ENCODE assay signal across 9 cellular contexts in the genomic region with DNA sequence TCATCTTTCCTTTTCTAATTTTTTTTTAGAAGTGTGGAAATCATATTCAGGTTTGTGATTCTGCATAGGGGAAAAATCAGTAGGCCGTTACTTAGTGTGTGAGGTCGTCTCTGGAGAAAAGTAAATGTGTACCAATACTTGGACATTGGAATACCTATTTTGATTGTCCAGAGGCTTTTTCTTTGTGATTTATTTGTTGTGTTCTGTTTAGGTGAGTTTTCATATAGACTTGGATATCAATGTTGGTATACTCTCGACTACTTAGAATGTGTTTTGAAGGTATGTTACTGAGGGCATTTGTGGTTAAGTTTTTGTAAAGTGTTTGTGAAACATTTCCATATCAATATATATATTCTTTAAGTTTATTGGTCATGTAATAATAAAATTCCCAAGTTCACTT. TPM values are rescaled to one million over a fixed set of nuclear protein-coding genes. Genes with fewer than 3 reads are reported as not detected.
DNase-seq lines count a peak whose midpoint lies in the region; ATAC-seq and TF ChIP-seq lines count a peak whose summit lies in the region.
"Had no signal": no experiment of that assay in that cellular context is flagged by ENCODE, and none has a peak within 500 bp of the region (broad histone marks: within the 10 kb centered on the region; RNA-seq: fewer than 3 reads in every experiment).

No MANE protein-coding gene starts in this region.

- no peaks in the 10 kb centered on the region for H3K9me3 ChIP-seq in CD4-positive, alpha-beta T cell (ENCODE audit: control insufficient read depth, low read length)
- H3K9me3 ChIP-seq in IMR-90 (ENCODE audit: control insufficient read depth, insufficient read depth, low read length), result no peaks in the 10 kb centered on the region
- H3K9me3 ChIP-seq in mammary epithelial cell (replicated peaks; ENCODE audit: insufficient read depth, low read length), result no peaks in the 10 kb centered on the region

- POLR2A ChIA-PET in CD4-positive, alpha-beta T cell (lab: Charles Lee), result interaction anchor here (4.5 kb wide), 1 partner anchor 64 kb away, joined by 73 read pairs; no protein-coding TSS in a partner anchor
- POLR2A ChIA-PET in IMR-90 (lab: Charles Lee; ENCODE audit: unreplicated experiment), result no interaction called here

- H3K9me1 ChIP-seq in IMR-90 (ENCODE audit: insufficient read depth, low read length), result peaks cover 6% of the 10 kb centered on the region; the same call in 1 of the 2 replicates

- no peak overlapping the region for H4K5ac ChIP-seq in IMR-90 (ENCODE audit: low read depth, low read length)

- DNase-seq in CD4-positive, alpha-beta T cell, result no peak
- DNase-seq in IMR-90 (no peak), mammary epithelial cell (no peak), naive B cell (no peak), DMS79 (lab: John Stamatoyannopoulos, UW) (no peak), NCI-H2227 (lab: John Stamatoyannopoulos, UW; ENCODE audit: unreplicated experiment) (no peak)
- no peak for DNase-seq in stimulated activated CD4-positive, alpha-beta T cell treated with anti-CD3 and anti-CD28 coated beads, Interleukin-1b, Interleukin-23, amount 100 ng/mL, for 48 hours
- DNase-seq: posterior cingulate gyrus had no signal

- in situ Hi-C loops in IMR-90 (cut with MboI; ENCODE audit: low sequenced_read_pairs) (no loop called here), mammary epithelial cell (cut with MboI; ENCODE audit: low sequenced_read_pairs in 2 of 2) (no loop called here)

- H3K9ac ChIP-seq in IMR-90 (ENCODE audit: low read depth, low read length) (no peak overlapping the region), mammary epithelial cell (ENCODE audit: insufficient read depth, low read length) (no peak overlapping the region)

- no peak overlapping the region for H2AK5ac ChIP-seq in IMR-90 (ENCODE audit: low read depth, low read length)

- H3K56ac ChIP-seq in IMR-90 (ENCODE audit: extremely low read depth, insufficient read depth, low read length), result no peak overlapping the region

- no peak overlapping the region for H4K8ac ChIP-seq in IMR-90 (ENCODE audit: low read depth in 2 of 2, low read length in 2 of 2)

- H3K36me3 ChIP-seq in IMR-90 (ENCODE audit: control insufficient read depth, insufficient read depth, low read length), result no peaks in the 10 kb centered on the region
- H3K36me3 ChIP-seq in mammary epithelial cell (ENCODE audit: insufficient read depth, low read length), result no peaks in the 10 kb centered on the region

- H3K27ac ChIP-seq in CD4-positive, alpha-beta T cell (ENCODE audit: low read depth, low read length), result no peak overlapping the region
- no peak overlapping the region for H3K27ac ChIP-seq in IMR-90 (ENCODE audit: insufficient read depth, low read length)
- no peak overlapping the region for H3K27ac ChIP-seq in mammary epithelial cell (ENCODE audit: insufficient read depth, low read depth, low read length)

- H3K4me1 ChIP-seq in IMR-90 (ENCODE audit: control insufficient read depth, insufficient read depth, low read length) (peaks cover 2% of the 10 kb centered on the region), mammary epithelial cell (ENCODE audit: insufficient read depth, low read length) (peaks cover 25% of the 10 kb centered on the region)

- no peak overlapping the region for H2AK9ac ChIP-seq in IMR-90 (replicated peaks; ENCODE audit: low read depth, low read length, poor library complexity)

- peaks cover 63% of the 10 kb centered on the region for H3K79me2 ChIP-seq in mammary epithelial cell (ENCODE audit: insufficient read depth, low read length)

- no peak overlapping the region for H2BK15ac ChIP-seq in IMR-90 (ENCODE audit: low read depth, low read length)

- peaks cover 16% of the 10 kb centered on the region for H3K36me3 Mint-ChIP-seq in CD4-positive, alpha-beta T cell (ENCODE audit: low read depth)
- H3K36me3 Mint-ChIP-seq in naive B cell, result peaks cover 0 to 7% of the 10 kb centered on the region in 2 donors

- dilution Hi-C loops in IMR-90 (cut with HindIII; ENCODE audit: low sequenced_read_pairs, unreplicated experiment), result no loop called here
- dilution Hi-C loops in mammary epithelial cell (cut with HindIII; ENCODE audit: low sequenced_read_pairs), result no loop called here

- H3K4me2 ChIP-seq in IMR-90 (ENCODE audit: low read depth, low read length), result peak overlapping the region; percentile 65
- peak overlapping the region; percentile 88 for H3K4me2 ChIP-seq in mammary epithelial cell (ENCODE audit: insufficient read depth, low read depth, low read length)

- no peaks in the 10 kb centered on the region for H3K27me3 ChIP-seq in CD4-positive, alpha-beta T cell (ENCODE audit: control insufficient read depth, insufficient read depth, low read length)
- no peaks in the 10 kb centered on the region for H3K27me3 ChIP-seq in IMR-90 (ENCODE audit: control insufficient read depth, insufficient read depth, low read length)
- H3K27me3 ChIP-seq in mammary epithelial cell (ENCODE audit: insufficient read depth, low read length), result no peaks in the 10 kb centered on the region

- H3K4ac ChIP-seq in IMR-90 (ENCODE audit: low read depth, low read length), result no peak overlapping the region

- WGBS in IMR-90 (ENCODE audit: extremely low coverage in 2 of 2, insufficient read length in 1 of 2), 2 experiments, result no CpG with 5 or more reads among the region's 3 CpGs
- 90% methylated on average over 3 of the region's 3 CpGs for WGBS in mammary epithelial cell (ENCODE audit: low coverage, missing lambda C conversion rate)

- intact Hi-C loops in CD4-positive, alpha-beta T cell (cut with DNase I, micrococcal nuclease), result loop anchor here (2.0 to 10.0 kb wide), 3 partner anchors 15 to 95 kb away; no protein-coding TSS in a partner anchor
- intact Hi-C loops in IMR-90 (cut with micrococcal nuclease), result loop anchor here (5.0 kb wide), 4 partner anchors 107 to 383 kb away; no protein-coding TSS in a partner anchor
- intact Hi-C loops in mammary epithelial cell (cut with micrococcal nuclease), result loop anchor here (2.0 kb wide), 1 partner anchor 65 kb away; no protein-coding TSS in a partner anchor

- H2AFZ ChIP-seq in IMR-90 (replicated peaks; ENCODE audit: low read length, poor library complexity) (no peak overlapping the region), mammary epithelial cell (ENCODE audit: low read depth, low read length) (no peak overlapping the region)

- no peak for TF ChIP-seq RAD21 in IMR-90 (IDR thresholded peaks at IDR 0.05; ENCODE audit: low read length)

- H3K27me3 Mint-ChIP-seq in CD4-positive, alpha-beta T cell, result no peaks in the 10 kb centered on the region
- no peaks in the 10 kb centered on the region for H3K27me3 Mint-ChIP-seq in naive B cell

- BruUV-seq in IMR-90 (replicated peaks; lab: Mats Ljungman, UMichigan), result no TSS peak
- no TSS peak for BruUV-seq in mammary epithelial cell (replicated peaks; lab: Mats Ljungman, UMichigan)

- H2BK20ac ChIP-seq in IMR-90 (ENCODE audit: low read depth, low read length), result no peak overlapping the region

- CTCF ChIA-PET in CD4-positive, alpha-beta T cell (lab: Charles Lee), result no interaction called here
- CTCF ChIA-PET in IMR-90 (lab: Yijun Ruan, JAX) (no interaction called here), mammary epithelial cell (lab: Charles Lee; ENCODE audit: low non-redundant PET) (no interaction called here)

- H2BK5ac ChIP-seq in IMR-90 (ENCODE audit: low read depth, low read length, poor library complexity, severe bottlenecking), result no peak overlapping the region

- H3K23ac ChIP-seq in IMR-90 (ENCODE audit: low read depth, low read length), result no peak overlapping the region

- no peak overlapping the region for H3K14ac ChIP-seq in IMR-90 (replicated peaks; ENCODE audit: low read depth, low read length)

- H3K18ac ChIP-seq in IMR-90 (ENCODE audit: low read depth, low read length), result no peak overlapping the region

- no peak overlapping the region for H3K27ac Mint-ChIP-seq in CD4-positive, alpha-beta T cell
- H3K27ac Mint-ChIP-seq in naive B cell, result peak overlapping the region in 1 of 6 donors; percentile 100

- H4K20me1 ChIP-seq in IMR-90 (ENCODE audit: insufficient read depth, low read length), result peaks cover 19% of the 10 kb centered on the region; the same call in 1 of the 2 replicates
- H4K20me1 ChIP-seq in mammary epithelial cell (ENCODE audit: insufficient read depth, low read length), result peaks cover 14% of the 10 kb centered on the region

- peaks cover 4 to 43% of the 10 kb centered on the region in 2 experiments for H3K79me1 ChIP-seq in IMR-90 (ENCODE audit: low read depth in 1 of 2, low read length in 2 of 2)

- H3K4me3 ChIP-seq in IMR-90 (ENCODE audit: insufficient read depth, low read depth, low read length), result no peak overlapping the region; the same call in 1 of the 2 replicates
- peak overlapping the region in 2 of 3 experiments; percentile 9 to 84 for H3K4me3 ChIP-seq in mammary epithelial cell (replicated peaks in 1 of 3; ENCODE audit: insufficient read depth in 1 of 3, low read depth in 2 of 3, low read length in 3 of 3)

- H3K4me3 Mint-ChIP-seq in CD4-positive, alpha-beta T cell, result peak overlapping the region; percentile 100
- H3K4me3 Mint-ChIP-seq in naive B cell, result peak overlapping the region in 5 of 8 donors; percentile 8 to 96 (median 46)

- ATAC-seq in CD4-positive, alpha-beta T cell (ENCODE audit: poor library complexity), result no peak
- ATAC-seq in IMR-90 (ENCODE audit: low read depth) (no peak), naive B cell (ENCODE audit: low read depth in 2 of 2) (no peak), GM18867 (IDR thresholded peaks at IDR 0.05; ENCODE audit: unreplicated experiment) (no peak)

- H4K91ac ChIP-seq in IMR-90 (ENCODE audit: insufficient read depth, low read depth, low read length), result no peak overlapping the region

- no peak overlapping the region for H2BK120ac ChIP-seq in IMR-90 (ENCODE audit: low read depth, low read length)

- H3K9me3 Mint-ChIP-seq in CD4-positive, alpha-beta T cell, result no peaks in the 10 kb centered on the region
- no peaks in the 10 kb centered on the region for H3K9me3 Mint-ChIP-seq in naive B cell

- no peak for TF ChIP-seq CTCF in CD4-positive, alpha-beta T cell (IDR thresholded peaks at IDR 0.05)
- TF ChIP-seq CTCF in IMR-90 (conservative IDR thresholded peaks at IDR 0.05; ENCODE audit: low read depth, low read length) (no peak), mammary epithelial cell (conservative IDR thresholded peaks at IDR 0.05 in 1 of 2, IDR thresholded peaks at IDR 0.05 in 1 of 2; ENCODE audit: extremely low read depth in 1 of 2, insufficient read depth in 1 of 2, low read depth in 1 of 2, low read length in 2 of 2) (no peak)

- no peak for TF ChIP-seq POLR2A in IMR-90 (IDR thresholded peaks at IDR 0.05; ENCODE audit: low read depth, low read length)

- peaks cover 68% of the 10 kb centered on the region for H3K4me1 Mint-ChIP-seq in CD4-positive, alpha-beta T cell (ENCODE audit: low read depth)
- H3K4me1 Mint-ChIP-seq in naive B cell, result peaks cover 46 to 66% (median 62%) of the 10 kb centered on the region in 3 donors

RNA-seq across cellular contexts. Expression of gene CD2AP, which starts 2.3 kb away (rescaled TPM):
- total RNA-seq in CD4-positive, alpha-beta T cell, result 10 to 100 TPM; 29.4 to 31.3 TPM
- 7.5 and 18.3 TPM in 2 replicates for total RNA-seq in IMR-90 (2012; rRNA removed)
- polyA plus RNA-seq in IMR-90 (2012; rRNA removed), result 4.0 and 5.3 TPM in 2 replicates
- polyA plus RNA-seq in IMR-90 (2012; cell fraction: cytosol; rRNA removed), result 0.40 and 0.61 TPM in 2 replicates
- 0.71 and 3.3 TPM in 2 replicates for polyA plus RNA-seq in IMR-90 (2012; cell fraction: nucleus; rRNA removed; ENCODE audit: low replicate concordance)
- total RNA-seq in mammary epithelial cell, result 10 to 100 TPM; 20.0 to 28.1 TPM
- polyA plus RNA-seq in mammary epithelial cell, result 7.7 TPM
- 22.0 TPM for polyA minus RNA-seq in mammary epithelial cell
- polyA plus RNA-seq in naive B cell (ENCODE audit: low read depth in 6 of 6), result 10 to 100 TPM in 2 of 6 donors, 1 to 10 TPM in 4; 5.6 to 11.7 (median 9.0) TPM
